In genomic region chr1:11364170-11364569, GRCh38 we compare ENCODE assay signal across 10 cellular contexts.
DNase-seq lines count a peak whose midpoint lies in the region; ATAC-seq and TF ChIP-seq lines count a peak whose summit lies in the region.
"Had no signal": no experiment of that assay in that cellular context is flagged by ENCODE, and none has a peak within 500 bp of the region (broad histone marks: within the 10 kb centered on the region; RNA-seq: fewer than 3 reads in every experiment).

No MANE protein-coding gene starts in this region.

- no peak for ATAC-seq in Right ventricle myocardium inferior
- ATAC-seq: stimulated activated naive CD8-positive, alpha-beta T cell treated with anti-CD3 and anti-CD28 coated beads, Interleukin-15, Interleukin-2, amounts not matched to agents 100 U/mL and 50 U/mL, for 24 hours had no signal

- H3K4me1 ChIP-seq in Caco-2 (peaks cover 12% of the 10 kb centered on the region), uterus (no peaks in the 10 kb centered on the region)

- TF ChIP-seq POLR2A in uterus (IDR thresholded peaks at IDR 0.05), result no peak

- H3K9me3 Mint-ChIP-seq in Caco-2 (ENCODE audit: unreplicated experiment), result no peaks in the 10 kb centered on the region

- H3K27ac Mint-ChIP-seq in Caco-2 (ENCODE audit: unreplicated experiment), result no peak overlapping the region

- H3K36me3 ChIP-seq in Caco-2 (ENCODE audit: control insufficient read depth, insufficient read depth, low read length) (no peaks in the 10 kb centered on the region), kidney epithelial cell (ENCODE audit: control insufficient read depth, insufficient read depth, low read length) (no peaks in the 10 kb centered on the region), uterus (no peaks in the 10 kb centered on the region)

- CTCF ChIA-PET in Caco-2 (lab: Charles Lee), result interaction anchor here (0.6 to 1.0 kb wide), 6 partner anchors 29 to 218 kb away, joined by 3 to 5 read pairs (median 4); partner anchors contain the start of gene MTOR

- no peak overlapping the region for H3K4me3 Mint-ChIP-seq in Caco-2 (ENCODE audit: unreplicated experiment)

- BruUV-seq in Caco-2 (replicated peaks; lab: Mats Ljungman, UMichigan), result no TSS peak

- POLR2A ChIA-PET in Caco-2 (lab: Charles Lee), result no interaction called here

- intact Hi-C loops in Caco-2 (cut with micrococcal nuclease; ENCODE audit: unreplicated experiment) (no loop called here), uterus (cut with DNase I; ENCODE audit: low total_unique reads) (no loop called here), Right ventricle myocardium inferior (cut with DNase I) (no loop called here)

- H3K4me1 Mint-ChIP-seq in Caco-2 (ENCODE audit: low read depth, unreplicated experiment), result peaks cover 13% of the 10 kb centered on the region

- H3K9me3 ChIP-seq in Caco-2, result no peaks in the 10 kb centered on the region; the same call in 1 of the 2 replicates
- H3K9me3 ChIP-seq in uterus, result no peaks in the 10 kb centered on the region

- H3K27me3 Mint-ChIP-seq in Caco-2 (ENCODE audit: insufficient read depth, unreplicated experiment), result no peaks in the 10 kb centered on the region

- no peak overlapping the region for H3K27ac ChIP-seq in uterus

- no peaks in the 10 kb centered on the region for H3K27me3 ChIP-seq in Caco-2 (replicated peaks; ENCODE audit: control insufficient read depth, insufficient read depth, low read length)
- H3K27me3 ChIP-seq in kidney epithelial cell (ENCODE audit: control insufficient read depth, insufficient read depth, low read length), result peaks cover 12% of the 10 kb centered on the region
- no peaks in the 10 kb centered on the region for H3K27me3 ChIP-seq in uterus

- H3K4me3 ChIP-seq in Caco-2 (ENCODE audit: low read depth, low read length) (no peak overlapping the region), kidney epithelial cell (ENCODE audit: low read depth, low read length) (no peak overlapping the region), uterus (no peak overlapping the region)

- DNase-seq in Caco-2 (peak in 1 of 2 experiments; percentile 18), GM20000 (ENCODE audit: low spot score) (no peak), SK-N-DZ (ENCODE audit: low spot score) (peak; percentile 42), kidney epithelial cell (ENCODE audit: low read depth) (no peak), NCI-H1105 (lab: John Stamatoyannopoulos, UW) (no peak), OCI-M2 (lab: John Stamatoyannopoulos, UW; ENCODE audit: unreplicated experiment) (no peak), uterus (no peak), Right ventricle myocardium inferior (ENCODE audit: missing footprints) (no peak)
- DNase-seq: retina; stimulated activated naive CD8-positive, alpha-beta T cell treated with anti-CD3 and anti-CD28 coated beads, Interleukin-15, Interleukin-2, amounts not matched to agents 100 U/mL and 50 U/mL, for 24 hours had no signal

- H3K36me3 Mint-ChIP-seq in Caco-2 (ENCODE audit: insufficient read depth, unreplicated experiment), result no peaks in the 10 kb centered on the region

- TF ChIP-seq CTCF in Caco-2 (IDR thresholded peaks at IDR 0.05; ENCODE audit: insufficient read depth in 1 of 2, low read depth in 1 of 2, low read length in 1 of 2, severe bottlenecking in 1 of 2, unreplicated experiment in 1 of 2) (peak; percentile 35 to 41), GM20000 (IDR thresholded peaks at IDR 0.05; ENCODE audit: extremely low read depth, missing control alignments) (peak; percentile 13), kidney epithelial cell (IDR thresholded peaks at IDR 0.05; ENCODE audit: insufficient read depth, low read length, poor library complexity, severe bottlenecking) (peak; percentile 10), uterus (IDR thresholded peaks at IDR 0.05) (no peak)

Comparison
In these comparisons a context has a peak if more than half of its experiments do, and no peak if none do; other contexts are left out.
1. CTCF ChIP-seq: peak in Caco-2 (2 of 2), GM20000 (single experiment) and kidney epithelial cell (single experiment); none in uterus (0 of 4).